Comparison of ENCODE assay signal across 1 cellular context in genomic region chr20:32626407-32626806, GRCh38.
TF ChIP-seq lines count a peak whose summit lies in the region.

No MANE protein-coding gene starts in this region.

TF ChIP-seq in HepG2, 621 proteins besides CTCF, POLR2A, EP300 and RAD21:
- TF ChIP-seq ZMYM3 (CRISPR knock-in tag; IDR thresholded peaks at IDR 0.05) = peak; percentile 83
- TF ChIP-seq ZNF629 (CRISPR knock-in tag; conservative IDR thresholded peaks at IDR 0.05) = peak; percentile 96
- TF ChIP-seq CEBPZ (IDR thresholded peaks at IDR 0.05; ENCODE audit: low read length) = no peak
- no peak for TF ChIP-seq ZZZ3 (CRISPR knock-in tag; IDR thresholded peaks at IDR 0.05; ENCODE audit: borderline replicate concordance)
- no peak for TF ChIP-seq ZXDC (CRISPR knock-in tag; IDR thresholded peaks at IDR 0.05)
